27 cellular contexts compared by ENCODE assay signal in the genomic region with DNA sequence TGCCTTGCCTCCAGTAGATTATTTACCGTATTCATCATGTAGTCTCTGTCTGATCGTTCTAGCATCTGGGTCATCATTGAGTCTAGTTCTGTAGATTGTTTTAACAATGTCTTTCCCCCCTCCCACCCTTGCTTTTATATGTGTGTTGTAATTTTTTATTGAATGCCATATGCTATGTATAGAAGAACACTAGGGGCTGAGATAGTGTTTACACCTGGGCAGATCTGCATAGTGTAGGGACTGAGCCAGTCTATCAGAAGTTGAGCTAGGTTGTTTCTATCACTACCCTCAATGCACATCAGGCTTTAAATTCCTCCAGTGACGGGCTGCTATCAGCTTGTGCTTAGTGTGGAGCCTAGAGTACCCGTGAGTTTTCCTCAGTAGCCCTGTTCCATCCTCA.
"Had no signal": no experiment of that assay in that cellular context is flagged by ENCODE, and none has a peak within 500 bp of the region (broad histone marks: within the 10 kb centered on the region; RNA-seq: fewer than 3 reads in every experiment).

No MANE protein-coding gene starts in this region.

- H3K4me3 Mint-ChIP-seq: naive thymus-derived CD8-positive, alpha-beta T cell; natural killer cell treated with Interleukin-12 subunit alpha and Interleukin-12 subunit beta and Interleukin-15 and Interleukin-18, amount 100 ng/mL, for 72 hours; nephron progenitor cell; neural crest cell; stimulated activated effector memory CD8-positive, alpha-beta T cell treated with anti-CD3 and anti-CD28 coated beads, Interleukin-12 subunit alpha, Interleukin-12 subunit beta, amount 100 ng/mL, for 72 hours; stimulated activated naive B cell treated with anti-CD40 and anti-IgM and Interleukin-4, amounts not matched to agents 10 μg/mL and 1 μg/mL and 100 μg/mL, for 72 hours; stimulated activated naive CD8-positive, alpha-beta T cell treated with anti-CD3 and anti-CD28 coated beads, Interleukin-15, Interleukin-2, amounts not matched to agents 100 ng/mL and 50 ng/mL, for 24 hours had no signal

- ATAC-seq: naive thymus-derived CD8-positive, alpha-beta T cell; natural killer cell treated with Interleukin-12 subunit alpha and Interleukin-12 subunit beta and Interleukin-15 and Interleukin-18, amount 100 ng/mL, for 72 hours; pancreas; right cardiac atrium; stimulated activated effector memory CD8-positive, alpha-beta T cell treated with anti-CD3 and anti-CD28 coated beads, Interleukin-12 subunit alpha, Interleukin-12 subunit beta, amount 100 ng/mL, for 72 hours; stimulated activated naive B cell treated with anti-CD40 and anti-IgM and Interleukin-4, amounts not matched to agents 10 μg/mL and 1 μg/mL and 100 μg/mL, for 72 hours had no signal

- H3K4me3 ChIP-seq: pancreas, prostate gland, right lobe of liver, sigmoid colon, stomach, thoracic aorta, thyroid gland, tibial nerve, upper lobe of left lung, vagina had no signal

- H3K36me3 ChIP-seq: prostate gland, right lobe of liver had no signal

- H3K9me3 ChIP-seq: neutrophil, pancreas, prostate gland, right lobe of liver, sigmoid colon, stomach, thoracic aorta, thyroid gland, tibial nerve, upper lobe of left lung, vagina had no signal

- DNase-seq: naive thymus-derived CD8-positive, alpha-beta T cell; nephron progenitor cell; nucleus accumbens; right cardiac atrium; right lobe of liver; small intestine; stimulated activated CD4-positive, alpha-beta T cell treated with anti-CD3 and anti-CD28 coated beads, Interleukin-15, amount 100 ng/mL, for 24 hours; stimulated activated CD4-positive, alpha-beta T cell treated with anti-CD3 and anti-CD28 coated beads, Interleukin-2, amount 100 ng/mL, for 24 hours; stimulated activated CD4-positive, alpha-beta T cell treated with anti-CD3 and anti-CD28 coated beads, Interleukin-2, amount 100 ng/mL, for 48 hours; stimulated activated CD4-positive, alpha-beta T cell treated with anti-CD3 and anti-CD28 coated beads, Interleukin-4, amount 100 ng/mL, for 24 hours; stimulated activated naive B cell treated with anti-CD40 and anti-IgM and Interleukin-4, amounts not matched to agents 10 μg/mL and 1 μg/mL and 100 μg/mL, for 72 hours; stimulated activated naive CD4-positive, alpha-beta T cell treated with Interleukin-2 at 50 U/mL for 16 hours; stomach; thyroid gland; trophoblast cell; upper lobe of left lung had no signal

- H3K4me1 ChIP-seq: pancreas, sigmoid colon had no signal

- H3K36me3 Mint-ChIP-seq: natural killer cell treated with Interleukin-12 subunit alpha and Interleukin-12 subunit beta and Interleukin-15 and Interleukin-18, amount 100 ng/mL, for 72 hours; stimulated activated effector memory CD8-positive, alpha-beta T cell treated with anti-CD3 and anti-CD28 coated beads, Interleukin-12 subunit alpha, Interleukin-12 subunit beta, amount 100 ng/mL, for 72 hours had no signal

- H3K27me3 ChIP-seq: pancreas, right lobe of liver, sigmoid colon, stomach, thyroid gland, tibial nerve, upper lobe of left lung, vagina had no signal

- H3K4me1 Mint-ChIP-seq: stimulated activated effector memory CD8-positive, alpha-beta T cell treated with anti-CD3 and anti-CD28 coated beads, Interleukin-12 subunit alpha, Interleukin-12 subunit beta, amount 100 ng/mL, for 72 hours; stimulated activated naive B cell treated with anti-CD40 and anti-IgM and Interleukin-4, amounts not matched to agents 10 μg/mL and 1 μg/mL and 100 μg/mL, for 72 hours had no signal

- H3K9me3 Mint-ChIP-seq: natural killer cell treated with Interleukin-12 subunit alpha and Interleukin-12 subunit beta and Interleukin-15 and Interleukin-18, amount 100 ng/mL, for 72 hours; stimulated activated effector memory CD8-positive, alpha-beta T cell treated with anti-CD3 and anti-CD28 coated beads, Interleukin-12 subunit alpha, Interleukin-12 subunit beta, amount 100 ng/mL, for 72 hours had no signal

- H3K27ac Mint-ChIP-seq: naive thymus-derived CD8-positive, alpha-beta T cell; natural killer cell treated with Interleukin-12 subunit alpha and Interleukin-12 subunit beta and Interleukin-15 and Interleukin-18, amount 100 ng/mL, for 72 hours; stimulated activated effector memory CD8-positive, alpha-beta T cell treated with anti-CD3 and anti-CD28 coated beads, Interleukin-12 subunit alpha, Interleukin-12 subunit beta, amount 100 ng/mL, for 72 hours; stimulated activated naive B cell treated with anti-CD40 and anti-IgM and Interleukin-4, amounts not matched to agents 10 μg/mL and 1 μg/mL and 100 μg/mL, for 72 hours; stimulated activated naive CD8-positive, alpha-beta T cell treated with anti-CD3 and anti-CD28 coated beads, Interleukin-15, Interleukin-2, amounts not matched to agents 100 ng/mL and 50 ng/mL, for 24 hours had no signal

- H3K27ac ChIP-seq: neutrophil, pancreas, prostate gland, right lobe of liver, sigmoid colon, stomach, thoracic aorta, thyroid gland, tibial nerve, vagina had no signal
